1 cellular context compared by ENCODE assay signal in genomic region chr12:53179694-53180269, GRCh38.
TF ChIP-seq lines count a peak whose summit lies in the region.

No MANE protein-coding gene starts in this region.

TF ChIP-seq in K562, 482 proteins besides CTCF, POLR2A, EP300 and RAD21 (continues in another document):
- TF ChIP-seq ZNF740 (CRISPR knock-in tag; IDR thresholded peaks at IDR 0.05) (no peak), ZNF740 (tag; IDR thresholded peaks at IDR 0.05) (no peak), HDGF (IDR thresholded peaks at IDR 0.05) (peak; percentile 69; the same call in 1 of the 2 replicates), ZNF395 (CRISPR knock-in tag; IDR thresholded peaks at IDR 0.05) (no peak), TEAD4 (IDR thresholded peaks at IDR 0.05; ENCODE audit: low read length) (no peak), TEAD4 (CRISPR knock-in tag; IDR thresholded peaks at IDR 0.05; ENCODE audit: borderline replicate concordance) (no peak), ZNF79 (CRISPR knock-in tag; IDR thresholded peaks at IDR 0.05; ENCODE audit: low read depth) (no peak), POLR3G (IDR thresholded peaks at IDR 0.05; ENCODE audit: extremely low read depth, insufficient read length, insufficient replicate concordance) (no peak), TRIM24 (IDR thresholded peaks at IDR 0.05) (no peak), RB1 (IDR thresholded peaks at IDR 0.05; ENCODE audit: low read depth) (no peak), CBFB (CRISPR knock-in tag; IDR thresholded peaks at IDR 0.05) (0 out of 2 replicates have a peak, but pooled peaks have one; percentile 38), ARID4B (CRISPR knock-in tag; IDR thresholded peaks at IDR 0.05) (no peak), AFF4 (CRISPR knock-in tag; IDR thresholded peaks at IDR 0.05) (no peak), HMGN3 (IDR thresholded peaks at IDR 0.05; ENCODE audit: borderline replicate concordance, extremely low read depth, insufficient read length, low read depth, low read length) (no peak), CEBPG (CRISPR knock-in tag; IDR thresholded peaks at IDR 0.05) (no peak), CEBPG (tag; conservative IDR thresholded peaks at IDR 0.05 in 1 of 2, IDR thresholded peaks at IDR 0.05 in 1 of 2) (no peak), ZNF347 (CRISPR knock-in tag; IDR thresholded peaks at IDR 0.05; ENCODE audit: low read depth) (no peak), PTRF (tag; IDR thresholded peaks at IDR 0.05) (no peak), RREB1 (CRISPR knock-in tag; IDR thresholded peaks at IDR 0.05) (no peak), THRAP3 (IDR thresholded peaks at IDR 0.05; ENCODE audit: borderline replicate concordance) (no peak), SP2 (IDR thresholded peaks at IDR 0.05; ENCODE audit: extremely low read depth, low read depth, low read length, poor library complexity, severe bottlenecking) (no peak), MYBL2 (IDR thresholded peaks at IDR 0.05; ENCODE audit: low read depth) (no peak), MYBL2 (CRISPR knock-in tag; IDR thresholded peaks at IDR 0.05; ENCODE audit: borderline replicate concordance) (no peak; the same call in 1 of the 2 replicates), CBFA2T3 (IDR thresholded peaks at IDR 0.05) (no peak), GATA2 (CRISPR knock-in tag; IDR thresholded peaks at IDR 0.05) (no peak), BCOR (IDR thresholded peaks at IDR 0.05) (peak; percentile 42; the same call in 1 of the 2 replicates), BACH1 (tag; IDR thresholded peaks at IDR 0.05) (peak; percentile 57; the same call in 1 of the 2 replicates), ARNT (IDR thresholded peaks at IDR 0.05) (no peak), ERF (CRISPR knock-in tag; IDR thresholded peaks at IDR 0.05) (no peak), CHD4 (IDR thresholded peaks at IDR 0.05; ENCODE audit: insufficient read depth, insufficient replicate concordance, low read depth, low read length, poor library complexity, severe bottlenecking) (no peak), GTF2B (IDR thresholded peaks at IDR 0.05; ENCODE audit: extremely low read depth, insufficient read length) (no peak), HMG20B (CRISPR knock-in tag; IDR thresholded peaks at IDR 0.05) (no peak), HDAC2 (IDR thresholded peaks at IDR 0.05) (peak; percentile 40), CC2D1A (IDR thresholded peaks at IDR 0.05) (peak; percentile 46; the same call in 1 of the 2 replicates), KHSRP (IDR thresholded peaks at IDR 0.05) (no peak), NUFIP1 (IDR thresholded peaks at IDR 0.05; ENCODE audit: partially characterized antibody) (no peak)
- TF ChIP-seq, protein P1, sequence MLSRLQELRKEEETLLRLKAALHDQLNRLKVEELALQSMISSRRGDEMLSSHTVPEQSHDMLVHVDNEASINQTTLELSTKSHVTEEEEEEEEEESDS (CRISPR knock-in tag; IDR thresholded peaks at IDR 0.05) = no peak
- TF ChIP-seq, protein P2, sequence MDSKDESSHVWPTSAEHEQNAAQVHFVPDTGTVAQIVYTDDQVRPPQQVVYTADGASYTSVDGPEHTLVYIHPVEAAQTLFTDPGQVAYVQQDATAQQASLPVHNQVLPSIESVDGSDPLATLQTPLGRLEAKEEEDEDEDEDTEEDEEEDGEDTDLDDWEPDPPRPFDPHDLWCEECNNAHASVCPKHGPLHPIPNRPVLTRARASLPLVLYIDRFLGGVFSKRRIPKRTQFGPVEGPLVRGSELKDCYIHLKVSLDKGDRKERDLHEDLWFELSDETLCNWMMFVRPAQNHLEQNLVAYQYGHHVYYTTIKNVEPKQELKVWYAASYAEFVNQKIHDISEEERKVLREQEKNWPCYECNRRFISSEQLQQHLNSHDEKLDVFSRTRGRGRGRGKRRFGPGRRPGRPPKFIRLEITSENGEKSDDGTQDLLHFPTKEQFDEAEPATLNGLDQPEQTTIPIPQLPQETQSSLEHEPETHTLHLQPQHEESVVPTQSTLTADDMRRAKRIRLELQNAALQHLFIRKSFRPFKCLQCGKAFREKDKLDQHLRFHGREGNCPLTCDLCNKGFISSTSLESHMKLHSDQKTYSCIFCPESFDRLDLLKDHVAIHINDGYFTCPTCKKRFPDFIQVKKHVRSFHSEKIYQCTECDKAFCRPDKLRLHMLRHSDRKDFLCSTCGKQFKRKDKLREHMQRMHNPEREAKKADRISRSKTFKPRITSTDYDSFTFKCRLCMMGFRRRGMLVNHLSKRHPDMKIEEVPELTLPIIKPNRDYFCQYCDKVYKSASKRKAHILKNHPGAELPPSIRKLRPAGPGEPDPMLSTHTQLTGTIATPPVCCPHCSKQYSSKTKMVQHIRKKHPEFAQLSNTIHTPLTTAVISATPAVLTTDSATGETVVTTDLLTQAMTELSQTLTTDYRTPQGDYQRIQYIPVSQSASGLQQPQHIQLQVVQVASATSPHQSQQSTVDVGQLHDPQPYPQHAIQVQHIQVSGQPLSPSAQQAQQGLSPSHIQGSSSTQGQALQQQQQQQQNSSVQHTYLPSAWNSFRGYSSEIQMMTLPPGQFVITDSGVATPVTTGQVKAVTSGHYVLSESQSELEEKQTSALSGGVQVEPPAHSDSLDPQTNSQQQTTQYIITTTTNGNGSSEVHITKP (IDR thresholded peaks at IDR 0.05; ENCODE audit: partially characterized antibody) = no peak
- TF ChIP-seq, protein P3, sequence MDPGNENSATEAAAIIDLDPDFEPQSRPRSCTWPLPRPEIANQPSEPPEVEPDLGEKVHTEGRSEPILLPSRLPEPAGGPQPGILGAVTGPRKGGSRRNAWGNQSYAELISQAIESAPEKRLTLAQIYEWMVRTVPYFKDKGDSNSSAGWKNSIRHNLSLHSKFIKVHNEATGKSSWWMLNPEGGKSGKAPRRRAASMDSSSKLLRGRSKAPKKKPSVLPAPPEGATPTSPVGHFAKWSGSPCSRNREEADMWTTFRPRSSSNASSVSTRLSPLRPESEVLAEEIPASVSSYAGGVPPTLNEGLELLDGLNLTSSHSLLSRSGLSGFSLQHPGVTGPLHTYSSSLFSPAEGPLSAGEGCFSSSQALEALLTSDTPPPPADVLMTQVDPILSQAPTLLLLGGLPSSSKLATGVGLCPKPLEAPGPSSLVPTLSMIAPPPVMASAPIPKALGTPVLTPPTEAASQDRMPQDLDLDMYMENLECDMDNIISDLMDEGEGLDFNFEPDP (CRISPR knock-in tag; IDR thresholded peaks at IDR 0.05) = no peak
